26 cellular contexts compared by ENCODE assay signal in the genomic region with DNA sequence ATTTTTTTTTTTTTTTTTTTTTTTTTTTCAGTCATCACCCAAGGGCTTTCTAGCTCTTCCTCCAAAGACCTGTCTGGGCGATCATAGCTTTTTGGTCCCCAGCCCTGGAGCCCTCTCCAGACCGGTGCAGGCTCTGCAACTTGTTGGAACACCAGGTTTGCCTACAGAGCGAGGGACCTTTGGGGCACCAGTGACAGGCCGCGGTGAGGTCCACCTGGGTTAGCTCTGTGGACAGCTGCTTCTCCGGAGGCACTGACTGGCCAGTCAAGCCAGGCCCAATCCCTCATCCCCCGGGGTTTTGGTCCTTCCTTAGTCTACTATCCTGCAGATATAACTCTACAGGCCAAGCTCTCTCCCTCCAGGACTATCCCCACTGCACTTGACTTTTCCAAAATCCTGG.
"Had no signal": no experiment of that assay in that cellular context is flagged by ENCODE, and none has a peak within 500 bp of the region (broad histone marks: within the 10 kb centered on the region; RNA-seq: fewer than 3 reads in every experiment).

No MANE protein-coding gene starts in this region.

- H3K27ac ChIP-seq: brain microvascular endothelial cell, coronary artery, dorsolateral prefrontal cortex had no signal

- H3K4me3 ChIP-seq: coronary artery, dorsolateral prefrontal cortex had no signal

- H3K36me3 Mint-ChIP-seq: activated naive CD8-positive, alpha-beta T cell had no signal

- H3K27me3 Mint-ChIP-seq: activated naive CD8-positive, alpha-beta T cell; activated T-helper 17 cell treated with anti-CD3 and anti-CD28 coated beads, Interleukin-2, amount 50 U/mL, for 72 hours had no signal

- H3K27ac Mint-ChIP-seq: activated B cell treated with CpG ODN at 0.5 μM for 24 hours; activated CD8-positive, alpha-beta T cell treated with anti-CD3 and anti-CD28 coated beads for 36 hours; dendritic cell treated with granulocyte-macrophage colony-stimulating factor and Interleukin-4, amounts not matched to agents 40 ng/mL and 50 ng/mL, for 4 days; endodermal cell had no signal

- H3K36me3 ChIP-seq: brain microvascular endothelial cell had no signal

- H3K27me3 ChIP-seq: brain microvascular endothelial cell had no signal

- DNase-seq: activated B cell treated with CpG ODN at 0.5 μM for 24 hours; activated CD4-positive, alpha-beta T cell treated with anti-CD3 and anti-CD28 coated beads for 48 hours; activated CD4-positive, alpha-beta T cell treated with anti-CD3 and anti-CD28 coated beads, Interleukin-2, amount 50 U/mL, for 1 hour; activated CD4-positive, alpha-beta T cell treated with anti-CD3 and anti-CD28 coated beads, Interleukin-2, amount 50 U/mL, for 48 hours; activated CD8-positive, alpha-beta memory T cell treated with anti-CD3 and anti-CD28 coated beads for 24 hours; activated CD8-positive, alpha-beta T cell treated with anti-CD3 and anti-CD28 coated beads for 36 hours; activated effector memory CD4-positive, alpha-beta T cell treated with Interleukin-2 at 50 U/mL for 16 hours; activated gamma-delta T cell treated with Interleukin-2 at 50 U/mL for 16 hours; activated naive CD4-positive, alpha-beta T cell treated with anti-CD3 and anti-CD28 coated beads, Interleukin-2, amount 50 U/mL, for 16 hours; activated naive CD4-positive, alpha-beta T cell treated with Interleukin-2 at 50 U/mL for 16 hours; activated T-cell treated with anti-CD3 and anti-CD28 coated beads, Interleukin-2, amount 50 U/mL, for 4 hours; amniotic stem cell; anterior cingulate cortex; brain microvascular endothelial cell; dorsolateral prefrontal cortex; effector memory CD4-positive, alpha-beta T cell; endodermal cell; foreskin fibroblast; T-helper 2 cell had no signal

- H3K4me3 Mint-ChIP-seq: activated B cell treated with CpG ODN at 0.5 μM for 24 hours; activated CD8-positive, alpha-beta T cell treated with anti-CD3 and anti-CD28 coated beads for 36 hours; activated naive CD8-positive, alpha-beta T cell; activated T-cell treated with anti-CD3 and anti-CD28 coated beads, Interleukin-2, amount 50 U/mL, for 4 hours; activated T-helper 17 cell treated with anti-CD3 and anti-CD28 coated beads, Interleukin-2, amount 50 U/mL, for 72 hours; central memory CD8-positive, alpha-beta T cell; dendritic cell treated with granulocyte-macrophage colony-stimulating factor and Interleukin-4, amounts not matched to agents 40 ng/mL and 50 ng/mL, for 4 days; endodermal cell had no signal

- ATAC-seq: activated CD4-positive, CD25-positive, alpha-beta regulatory T cell treated with anti-CD3 and anti-CD28 coated beads, Interleukin-2, amount 50 U/mL, for 24 hours; activated CD8-positive, alpha-beta T cell treated with anti-CD3 and anti-CD28 coated beads for 36 hours; activated T-cell treated with anti-CD3 and anti-CD28 coated beads, Interleukin-2, amount 50 U/mL, for 4 hours; activated T-helper 17 cell treated with anti-CD3 and anti-CD28 coated beads, Interleukin-2, amount 50 U/mL, for 72 hours; esophagus mucosa had no signal

- H3K9me3 Mint-ChIP-seq: activated B cell treated with CpG ODN at 0.5 μM for 24 hours; activated CD8-positive, alpha-beta T cell treated with anti-CD3 and anti-CD28 coated beads for 36 hours; activated T-cell treated with anti-CD3 and anti-CD28 coated beads, Interleukin-2, amount 50 U/mL, for 4 hours; central memory CD8-positive, alpha-beta T cell; dendritic cell treated with granulocyte-macrophage colony-stimulating factor and Interleukin-4, amounts not matched to agents 40 ng/mL and 50 ng/mL, for 4 days; endodermal cell had no signal
